10 cellular contexts compared by ENCODE assay signal in the genomic region with DNA sequence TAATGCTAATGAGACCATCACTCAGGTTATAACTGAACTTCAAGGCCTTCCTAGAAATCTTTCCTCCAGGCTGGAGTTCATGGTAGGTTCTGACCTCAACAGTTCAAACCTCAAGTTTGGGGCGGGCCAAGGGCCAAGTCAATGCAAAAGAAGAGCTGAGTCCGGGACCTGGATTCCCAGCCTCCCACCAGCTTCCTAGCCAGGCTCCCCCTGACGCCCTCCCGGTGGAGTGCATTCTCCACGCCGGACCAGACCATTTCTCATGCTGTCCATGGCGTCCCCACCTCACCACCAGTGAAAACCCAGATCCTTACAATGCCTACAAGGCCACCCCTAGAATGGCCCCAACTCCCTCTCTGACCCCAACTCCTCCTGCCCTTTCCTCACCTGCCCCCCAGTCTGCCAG. TPM values are rescaled to one million over a fixed set of nuclear protein-coding genes. Genes with fewer than 3 reads are reported as not detected.
DNase-seq lines count a peak whose midpoint lies in the region; ATAC-seq and TF ChIP-seq lines count a peak whose summit lies in the region.
"Had no signal": no experiment of that assay in that cellular context is flagged by ENCODE, and none has a peak within 500 bp of the region (broad histone marks: within the 10 kb centered on the region; RNA-seq: fewer than 3 reads in every experiment).

No MANE protein-coding gene starts in this region.

- H3K79me2 ChIP-seq in OCI-LY3 (ENCODE audit: low read length) = no peaks in the 10 kb centered on the region

- peak overlapping the region; percentile 54; the same call in 1 of the 2 replicates for H3K9ac ChIP-seq in OCI-LY3 (ENCODE audit: low read length)

- no peak for ATAC-seq in stimulated activated memory B cell treated with anti-CD40 and anti-IgM and Interleukin-4, amounts not matched to agents 10 μg/mL and 1 μg/mL and 100 μg/mL, for 72 hours
- ATAC-seq in GM19351 (IDR thresholded peaks at IDR 0.05; ENCODE audit: unreplicated experiment) = no peak
- ATAC-seq in GM18520 (IDR thresholded peaks at IDR 0.05; ENCODE audit: unreplicated experiment) = no peak

- no peaks in the 10 kb centered on the region for H3K9me3 ChIP-seq in OCI-LY3 (ENCODE audit: insufficient read depth, low read length)
- H3K9me3 ChIP-seq: gastroesophageal sphincter had no signal

- H3K4me3 ChIP-seq in OCI-LY3 (ENCODE audit: low read length) = peak overlapping the region; percentile 81

- H3K36me3 Mint-ChIP-seq in activated CD4-positive, alpha-beta memory T cell treated with anti-CD3 and anti-CD28 coated beads, Interleukin-2, amount 10 ng/mL, durations not matched to agents 7 days and 5 days (ENCODE audit: low read depth) = no peaks in the 10 kb centered on the region
- H3K36me3 Mint-ChIP-seq in activated CD4-positive, alpha-beta memory T cell treated with anti-CD3 and anti-CD28 coated beads for 36 hours = no peaks in the 10 kb centered on the region
- no peaks in the 10 kb centered on the region for H3K36me3 Mint-ChIP-seq in dendritic cell treated with granulocyte-macrophage colony-stimulating factor and Interleukin-4, amounts not matched to agents 40 ng/mL and 50 ng/mL, for 4 days (ENCODE audit: low read depth)
- H3K36me3 Mint-ChIP-seq in stimulated activated memory B cell treated with anti-CD40 and anti-IgM and Interleukin-4, amounts not matched to agents 10 μg/mL and 1 μg/mL and 100 μg/mL, for 72 hours = no peaks in the 10 kb centered on the region

- POLR2A ChIA-PET in activated CD4-positive, alpha-beta memory T cell treated with anti-CD3 and anti-CD28 coated beads, Interleukin-2, amount 10 ng/mL, durations not matched to agents 7 days and 5 days (lab: Charles Lee) = no interaction called here
- POLR2A ChIA-PET in activated CD4-positive, alpha-beta memory T cell treated with anti-CD3 and anti-CD28 coated beads for 36 hours (lab: Charles Lee) = no interaction called here

- H3K27me3 Mint-ChIP-seq in activated CD4-positive, alpha-beta memory T cell treated with anti-CD3 and anti-CD28 coated beads, Interleukin-2, amount 10 ng/mL, durations not matched to agents 7 days and 5 days = peaks cover 47% of the 10 kb centered on the region
- peaks cover 46% of the 10 kb centered on the region for H3K27me3 Mint-ChIP-seq in activated CD4-positive, alpha-beta memory T cell treated with anti-CD3 and anti-CD28 coated beads for 36 hours
- H3K27me3 Mint-ChIP-seq in dendritic cell treated with granulocyte-macrophage colony-stimulating factor and Interleukin-4, amounts not matched to agents 40 ng/mL and 50 ng/mL, for 4 days = peaks cover 65% of the 10 kb centered on the region
- H3K27me3 Mint-ChIP-seq in stimulated activated memory B cell treated with anti-CD40 and anti-IgM and Interleukin-4, amounts not matched to agents 10 μg/mL and 1 μg/mL and 100 μg/mL, for 72 hours = no peaks in the 10 kb centered on the region

- no peak overlapping the region for H2AFZ ChIP-seq in OCI-LY3 (ENCODE audit: low read depth, low read length)

- no peaks in the 10 kb centered on the region for H4K20me1 ChIP-seq in OCI-LY3 (ENCODE audit: insufficient read depth, low read length)

- intact Hi-C loops in activated CD4-positive, alpha-beta memory T cell treated with anti-CD3 and anti-CD28 coated beads for 36 hours (cut with micrococcal nuclease) = loop anchor here (5.0 kb wide), 1 partner anchor 54 kb away; no protein-coding TSS in a partner anchor
- intact Hi-C loops in dendritic cell treated with granulocyte-macrophage colony-stimulating factor and Interleukin-4, amounts not matched to agents 40 ng/mL and 50 ng/mL, for 4 days (cut with micrococcal nuclease) = no loop called here

- H3K4me1 ChIP-seq in OCI-LY3 (ENCODE audit: low read length) = peaks cover 52% of the 10 kb centered on the region

- peak overlapping the region; percentile 78 for H3K4me2 ChIP-seq in OCI-LY3 (ENCODE audit: low read length)

- H3K4me3 Mint-ChIP-seq in activated CD4-positive, alpha-beta memory T cell treated with anti-CD3 and anti-CD28 coated beads, Interleukin-2, amount 10 ng/mL, durations not matched to agents 7 days and 5 days = peak overlapping the region; percentile 67
- no peak overlapping the region for H3K4me3 Mint-ChIP-seq in activated CD4-positive, alpha-beta memory T cell treated with anti-CD3 and anti-CD28 coated beads for 36 hours
- H3K4me3 Mint-ChIP-seq in dendritic cell treated with granulocyte-macrophage colony-stimulating factor and Interleukin-4, amounts not matched to agents 40 ng/mL and 50 ng/mL, for 4 days = peak overlapping the region; percentile 44
- peak overlapping the region; percentile 76 for H3K4me3 Mint-ChIP-seq in stimulated activated memory B cell treated with anti-CD40 and anti-IgM and Interleukin-4, amounts not matched to agents 10 μg/mL and 1 μg/mL and 100 μg/mL, for 72 hours

- no peak overlapping the region for H3K27ac ChIP-seq in OCI-LY3 (ENCODE audit: low read length)

- CTCF ChIA-PET in activated CD4-positive, alpha-beta memory T cell treated with anti-CD3 and anti-CD28 coated beads, Interleukin-2, amount 10 ng/mL, durations not matched to agents 7 days and 5 days (lab: Charles Lee) = interaction anchor here (1.6 kb wide), 1 partner anchor 52 kb away, joined by 3 read pairs; no protein-coding TSS in a partner anchor
- CTCF ChIA-PET in activated CD4-positive, alpha-beta memory T cell treated with anti-CD3 and anti-CD28 coated beads for 36 hours (lab: Charles Lee) = interaction anchor here (1.6 kb wide), 1 partner anchor 48 kb away, joined by 3 read pairs; no protein-coding TSS in a partner anchor

- no peak overlapping the region for H3K27ac Mint-ChIP-seq in activated CD4-positive, alpha-beta memory T cell treated with anti-CD3 and anti-CD28 coated beads, Interleukin-2, amount 10 ng/mL, durations not matched to agents 7 days and 5 days
- H3K27ac Mint-ChIP-seq in activated CD4-positive, alpha-beta memory T cell treated with anti-CD3 and anti-CD28 coated beads for 36 hours = no peak overlapping the region
- no peak overlapping the region for H3K27ac Mint-ChIP-seq in dendritic cell treated with granulocyte-macrophage colony-stimulating factor and Interleukin-4, amounts not matched to agents 40 ng/mL and 50 ng/mL, for 4 days
- peak overlapping the region; percentile 93 for H3K27ac Mint-ChIP-seq in stimulated activated memory B cell treated with anti-CD40 and anti-IgM and Interleukin-4, amounts not matched to agents 10 μg/mL and 1 μg/mL and 100 μg/mL, for 72 hours

- H3K4me1 Mint-ChIP-seq in activated CD4-positive, alpha-beta memory T cell treated with anti-CD3 and anti-CD28 coated beads, Interleukin-2, amount 10 ng/mL, durations not matched to agents 7 days and 5 days = peaks cover 40% of the 10 kb centered on the region
- H3K4me1 Mint-ChIP-seq in activated CD4-positive, alpha-beta memory T cell treated with anti-CD3 and anti-CD28 coated beads for 36 hours (ENCODE audit: low read depth) = peaks cover 14% of the 10 kb centered on the region
- peaks cover 34% of the 10 kb centered on the region for H3K4me1 Mint-ChIP-seq in dendritic cell treated with granulocyte-macrophage colony-stimulating factor and Interleukin-4, amounts not matched to agents 40 ng/mL and 50 ng/mL, for 4 days (ENCODE audit: low read depth)
- peaks cover 92% of the 10 kb centered on the region for H3K4me1 Mint-ChIP-seq in stimulated activated memory B cell treated with anti-CD40 and anti-IgM and Interleukin-4, amounts not matched to agents 10 μg/mL and 1 μg/mL and 100 μg/mL, for 72 hours

- H3K9me3 Mint-ChIP-seq in activated CD4-positive, alpha-beta memory T cell treated with anti-CD3 and anti-CD28 coated beads, Interleukin-2, amount 10 ng/mL, durations not matched to agents 7 days and 5 days = no peaks in the 10 kb centered on the region
- H3K9me3 Mint-ChIP-seq in activated CD4-positive, alpha-beta memory T cell treated with anti-CD3 and anti-CD28 coated beads for 36 hours = no peaks in the 10 kb centered on the region
- H3K9me3 Mint-ChIP-seq in dendritic cell treated with granulocyte-macrophage colony-stimulating factor and Interleukin-4, amounts not matched to agents 40 ng/mL and 50 ng/mL, for 4 days = no peaks in the 10 kb centered on the region
- no peaks in the 10 kb centered on the region for H3K9me3 Mint-ChIP-seq in stimulated activated memory B cell treated with anti-CD40 and anti-IgM and Interleukin-4, amounts not matched to agents 10 μg/mL and 1 μg/mL and 100 μg/mL, for 72 hours

- no peak for DNase-seq in activated CD4-positive, alpha-beta memory T cell treated with anti-CD3 and anti-CD28 coated beads, Interleukin-2, amount 10 ng/mL, durations not matched to agents 7 days and 5 days
- no peak for DNase-seq in activated CD4-positive, alpha-beta memory T cell treated with anti-CD3 and anti-CD28 coated beads for 36 hours
- DNase-seq in ACHN = no peak
- DNase-seq: NCI-H2081 treated with DMSO at 0.1 percent for 48 hours had no signal

- peaks cover 22% of the 10 kb centered on the region for H3K27me3 ChIP-seq in OCI-LY3 (ENCODE audit: low read depth, low read length)

- TF ChIP-seq CTCF in OCI-LY3 (IDR thresholded peaks at IDR 0.05; ENCODE audit: low read depth, low read length) = no peak

- H3K36me3 ChIP-seq in OCI-LY3 (replicated peaks; ENCODE audit: low read depth, low read length) = no peaks in the 10 kb centered on the region
- H3K36me3 ChIP-seq: gastroesophageal sphincter had no signal

- in situ Hi-C loops in ACHN (cut with HindIII; ENCODE audit: low pct_ligation_motif_present, low pct_unique_long_range_greater_than_20kb, low sequenced_read_pairs) = no loop called here

RNA-seq across cellular contexts. Expression of a gene that starts 0.8 kb away (rescaled TPM):
- total RNA-seq in activated CD4-positive, alpha-beta memory T cell treated with anti-CD3 and anti-CD28 coated beads, Interleukin-2, amount 10 ng/mL, durations not matched to agents 7 days and 5 days = 10 to 100 TPM; 22.8 TPM
- under 1 TPM; 0.76 to 0.92 TPM for total RNA-seq in activated CD4-positive, alpha-beta memory T cell treated with anti-CD3 and anti-CD28 coated beads for 36 hours

Comparison
In these comparisons a context has a peak if more than half of its experiments do, and no peak if none do; other contexts are left out.
1. RNA of a gene that starts 0.8 kb away (total RNA-seq): 22.8 TPM in activated CD4-positive, alpha-beta memory T cell treated with anti-CD3 and anti-CD28 coated beads, Interleukin-2, amount 10 ng/mL, durations not matched to agents 7 days and 5 days; 0.76 to 0.92 TPM in activated CD4-positive, alpha-beta memory T cell treated with anti-CD3 and anti-CD28 coated beads for 36 hours; every median in the first group is over 10 times any median in the second.